22 cellular contexts compared by ENCODE assay signal in the genomic region with DNA sequence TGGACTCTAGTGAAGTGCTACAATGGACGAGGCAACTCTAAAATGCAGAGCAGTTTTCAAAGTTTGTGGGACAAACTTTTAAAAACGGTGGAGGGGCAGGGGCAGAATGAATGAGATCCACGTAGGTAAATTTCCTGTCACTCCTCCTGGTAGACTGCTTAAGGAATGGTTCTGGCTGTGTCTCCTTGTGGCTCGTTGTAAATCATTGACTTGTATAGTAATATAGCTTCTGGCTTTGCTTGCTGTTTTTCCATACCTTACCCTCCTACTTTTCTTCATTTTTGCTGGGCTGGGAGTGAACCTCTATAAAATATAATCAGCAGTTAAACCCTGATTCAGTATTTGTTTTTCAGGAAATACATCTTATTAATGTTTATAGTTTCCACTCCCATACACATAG.
"Had no signal": no experiment of that assay in that cellular context is flagged by ENCODE, and none has a peak within 500 bp of the region (broad histone marks: within the 10 kb centered on the region; RNA-seq: fewer than 3 reads in every experiment).

No MANE protein-coding gene starts in this region.

- H3K4me1 Mint-ChIP-seq: naive B cell; neural progenitor cell; stimulated activated effector memory CD8-positive, alpha-beta T cell treated with anti-CD3 and anti-CD28 coated beads, Interleukin-12 subunit alpha, Interleukin-12 subunit beta, amount 100 ng/mL, for 72 hours had no signal

- H3K4me2 ChIP-seq: neural progenitor cell, smooth muscle cell had no signal

- H3K79me2 ChIP-seq: parathyroid adenoma had no signal

- H3K36me3 ChIP-seq: esophagus squamous epithelium, left ventricle myocardium inferior, lower lobe of right lung, neural progenitor cell, stomach, thyroid gland, vagina had no signal

- ATAC-seq: effector memory CD8-positive, alpha-beta T cell; lower lobe of right lung; natural killer cell treated with Interleukin-12 subunit alpha and Interleukin-12 subunit beta and Interleukin-15 and Interleukin-18, amount 100 ng/mL, for 72 hours; sciatic nerve; stimulated activated effector memory CD8-positive, alpha-beta T cell treated with anti-CD3 and anti-CD28 coated beads, Interleukin-12 subunit alpha, Interleukin-12 subunit beta, amount 100 ng/mL, for 72 hours had no signal

- H3K4me1 ChIP-seq: esophagus squamous epithelium, left ventricle myocardium inferior, lower lobe of right lung, neural progenitor cell, parathyroid adenoma, stomach, thyroid gland, vagina had no signal

- H3K4me3 Mint-ChIP-seq: effector memory CD8-positive, alpha-beta T cell; naive B cell; natural killer cell treated with Interleukin-12 subunit alpha and Interleukin-12 subunit beta and Interleukin-15 and Interleukin-18, amount 100 ng/mL, for 72 hours; neural progenitor cell; stimulated activated effector memory CD8-positive, alpha-beta T cell treated with anti-CD3 and anti-CD28 coated beads, Interleukin-12 subunit alpha, Interleukin-12 subunit beta, amount 100 ng/mL, for 72 hours had no signal

- H3K27ac Mint-ChIP-seq: effector memory CD8-positive, alpha-beta T cell; naive B cell; natural killer cell treated with Interleukin-12 subunit alpha and Interleukin-12 subunit beta and Interleukin-15 and Interleukin-18, amount 100 ng/mL, for 72 hours; neural progenitor cell; progenitor cell of endocrine pancreas; stimulated activated effector memory CD8-positive, alpha-beta T cell treated with anti-CD3 and anti-CD28 coated beads, Interleukin-12 subunit alpha, Interleukin-12 subunit beta, amount 100 ng/mL, for 72 hours had no signal

- H3K9me3 ChIP-seq: esophagus squamous epithelium, lower lobe of right lung, stomach, thyroid gland, vagina had no signal

- H3K27me3 Mint-ChIP-seq: effector memory CD8-positive, alpha-beta T cell; naive B cell; natural killer cell treated with Interleukin-12 subunit alpha and Interleukin-12 subunit beta and Interleukin-15 and Interleukin-18, amount 100 ng/mL, for 72 hours; progenitor cell of endocrine pancreas had no signal

- H3K27ac ChIP-seq: esophagus squamous epithelium, left ventricle myocardium inferior, lower lobe of right lung, neural progenitor cell, parathyroid adenoma, stomach, thyroid gland, vagina had no signal

- H3K9ac ChIP-seq: neural progenitor cell, parathyroid adenoma had no signal

- H2AFZ ChIP-seq: neural progenitor cell, parathyroid adenoma had no signal

- H3K27me3 ChIP-seq: esophagus squamous epithelium, neural progenitor cell, stomach, thyroid gland, vagina had no signal

- DNase-seq: cortex of kidney; effector memory CD8-positive, alpha-beta T cell; erythroblast; esophagus squamous epithelium; foreskin melanocyte; left ventricle myocardium inferior; lower lobe of right lung; naive B cell; stimulated activated CD4-positive, alpha-beta T cell treated with anti-CD3 and anti-CD28 coated beads, Interleukin-2, amount 100 ng/mL, for 24 hours; stimulated activated CD4-positive, alpha-beta T cell treated with anti-CD3 and anti-CD28 coated beads, Interleukin-4, amount 100 ng/mL, for 24 hours; stimulated activated naive CD4-positive, alpha-beta T cell treated with Interleukin-2 at 50 U/mL for 16 hours; stomach; thyroid gland; trophoblast cell had no signal

- H3K9me3 Mint-ChIP-seq: neural progenitor cell had no signal

- H3K36me3 Mint-ChIP-seq: naive B cell; neural progenitor cell; stimulated activated effector memory CD8-positive, alpha-beta T cell treated with anti-CD3 and anti-CD28 coated beads, Interleukin-12 subunit alpha, Interleukin-12 subunit beta, amount 100 ng/mL, for 72 hours had no signal

- H3K4me3 ChIP-seq: esophagus squamous epithelium, left ventricle myocardium inferior, lower lobe of right lung, neural progenitor cell, smooth muscle cell, stomach, thyroid gland, vagina had no signal
